Comparison of ENCODE assay signal across 32 cellular contexts in the genomic region with DNA sequence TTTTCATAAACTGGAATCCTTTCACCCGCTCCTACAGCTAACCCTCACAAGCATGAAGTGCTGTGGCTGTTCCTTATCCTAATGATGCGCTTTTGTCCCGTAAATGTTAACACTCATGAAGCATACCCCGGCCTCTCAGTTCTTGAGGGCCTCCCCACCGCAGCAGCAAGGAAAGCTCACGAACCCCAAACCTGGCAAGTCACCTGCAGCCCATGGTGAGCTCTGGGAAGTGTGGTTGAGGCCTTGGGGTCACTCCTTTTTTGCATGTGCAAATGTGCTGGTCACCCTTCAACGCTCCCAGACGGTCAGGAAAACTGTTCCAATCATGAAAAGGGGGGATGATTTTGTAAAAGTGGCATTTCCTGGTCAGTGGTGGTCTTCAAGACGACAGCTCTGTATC.
"Had no signal": no experiment of that assay in that cellular context is flagged by ENCODE, and none has a peak within 500 bp of the region (broad histone marks: within the 10 kb centered on the region; RNA-seq: fewer than 3 reads in every experiment).

No MANE protein-coding gene starts in this region.

- H3K27ac ChIP-seq: body of pancreas, breast epithelium, KMS-11, SJSA1, VCaP had no signal

- H3K36me3 ChIP-seq: breast epithelium, SJSA1 had no signal

- ATAC-seq: activated CD8-positive, alpha-beta memory T cell treated with anti-CD3 and anti-CD28 coated beads, Interleukin-2, amount 10 ng/mL, durations not matched to agents 7 days and 5 days; body of pancreas; Panc1; T-cell had no signal

- H3K36me3 Mint-ChIP-seq: activated CD8-positive, alpha-beta memory T cell treated with anti-CD3 and anti-CD28 coated beads, Interleukin-2, amount 10 ng/mL, durations not matched to agents 7 days and 5 days had no signal

- H3K9me3 ChIP-seq: body of pancreas, breast epithelium, SJSA1, SK-N-SH had no signal

- DNase-seq: activated B cell treated with CpG ODN at 0.5 μM for 24 hours; activated CD4-positive, alpha-beta memory T cell treated with anti-CD3 and anti-CD28 coated beads, Interleukin-2, amount 10 ng/mL, durations not matched to agents 7 days and 5 days; activated CD4-positive, alpha-beta T cell treated with anti-CD3 and anti-CD28 coated beads for 1 hour; activated CD4-positive, alpha-beta T cell treated with anti-CD3 and anti-CD28 coated beads for 48 hours; activated CD8-positive, alpha-beta memory T cell treated with anti-CD3 and anti-CD28 coated beads for 24 hours; activated CD8-positive, alpha-beta memory T cell treated with anti-CD3 and anti-CD28 coated beads, Interleukin-2, amount 10 ng/mL, durations not matched to agents 7 days and 5 days; activated gamma-delta T cell; activated naive CD4-positive, alpha-beta T cell treated with Interleukin-2 at 50 U/mL for 16 hours; activated naive CD8-positive, alpha-beta T cell treated with anti-CD3 and anti-CD28 coated beads, Interleukin-2, amount 10 ng/mL, durations not matched to agents 7 days and 5 days; activated T-cell treated with anti-CD3 and anti-CD28 coated beads, Interleukin-2, amount 50 U/mL, for 24 hours; amygdala; body of pancreas; MM.1S; MV-4-11; NCI-H1092; NCI-H1436 treated with DMSO at 0.1 percent for 48 hours; NCI-H1694 treated with DMSO at 0.1 percent for 48 hours; NCI-H2029; NCI-H345; NCI-H524 treated with DMSO at 0.1 percent for 48 hours; SHP77 treated with DMSO at 0.1 percent for 48 hours; T-cell; T-helper 2 cell; T-helper 9 cell had no signal

- H3K9me3 Mint-ChIP-seq: activated B cell treated with CpG ODN at 0.5 μM for 24 hours; activated CD4-positive, alpha-beta memory T cell treated with anti-CD3 and anti-CD28 coated beads, Interleukin-2, amount 10 ng/mL, durations not matched to agents 7 days and 5 days; activated naive CD4-positive, alpha-beta T cell treated with anti-CD3 and anti-CD28 coated beads, Interleukin-2, amount 50 U/mL, for 24 hours; activated naive CD8-positive, alpha-beta T cell treated with anti-CD3 and anti-CD28 coated beads, Interleukin-2, amount 10 ng/mL, durations not matched to agents 7 days and 5 days; activated T-cell treated with anti-CD3 and anti-CD28 coated beads, Interleukin-2, amount 50 U/mL, for 24 hours; activated T-helper 2 cell treated with anti-CD3 and anti-CD28 coated beads, Interferon-gamma antibody, Interleukin-2, Interleukin-4, amounts not matched to agents 10 μg/mL and 5 μg/mL and 100 μg/mL, durations not matched to agents 14 hours and 24 hours and 36 hours; T-cell had no signal

- H3K4me3 Mint-ChIP-seq: activated B cell treated with CpG ODN at 0.5 μM for 24 hours; activated CD4-positive, alpha-beta memory T cell treated with anti-CD3 and anti-CD28 coated beads, Interleukin-2, amount 10 ng/mL, durations not matched to agents 7 days and 5 days; activated CD8-positive, alpha-beta memory T cell treated with anti-CD3 and anti-CD28 coated beads, Interleukin-2, amount 10 ng/mL, durations not matched to agents 7 days and 5 days; activated naive CD4-positive, alpha-beta T cell treated with anti-CD3 and anti-CD28 coated beads, Interleukin-2, amount 50 U/mL, for 24 hours; activated naive CD8-positive, alpha-beta T cell treated with anti-CD3 and anti-CD28 coated beads, Interleukin-2, amount 10 ng/mL, durations not matched to agents 7 days and 5 days; activated T-cell treated with anti-CD3 and anti-CD28 coated beads, Interleukin-2, amount 50 U/mL, for 24 hours; T-cell had no signal

- H3K27me3 ChIP-seq: body of pancreas, breast epithelium, SJSA1 had no signal

- H3K27me3 Mint-ChIP-seq: activated CD4-positive, alpha-beta memory T cell treated with anti-CD3 and anti-CD28 coated beads, Interleukin-2, amount 10 ng/mL, durations not matched to agents 7 days and 5 days; activated CD8-positive, alpha-beta memory T cell treated with anti-CD3 and anti-CD28 coated beads, Interleukin-2, amount 10 ng/mL, durations not matched to agents 7 days and 5 days; activated naive CD4-positive, alpha-beta T cell treated with anti-CD3 and anti-CD28 coated beads, Interleukin-2, amount 50 U/mL, for 24 hours; activated naive CD8-positive, alpha-beta T cell treated with anti-CD3 and anti-CD28 coated beads, Interleukin-2, amount 10 ng/mL, durations not matched to agents 7 days and 5 days; activated T-cell treated with anti-CD3 and anti-CD28 coated beads, Interleukin-2, amount 50 U/mL, for 24 hours had no signal

- H3K27ac Mint-ChIP-seq: activated B cell treated with CpG ODN at 0.5 μM for 24 hours; activated CD4-positive, alpha-beta memory T cell treated with anti-CD3 and anti-CD28 coated beads, Interleukin-2, amount 10 ng/mL, durations not matched to agents 7 days and 5 days; activated CD8-positive, alpha-beta memory T cell treated with anti-CD3 and anti-CD28 coated beads, Interleukin-2, amount 10 ng/mL, durations not matched to agents 7 days and 5 days; activated naive CD4-positive, alpha-beta T cell treated with anti-CD3 and anti-CD28 coated beads, Interleukin-2, amount 50 U/mL, for 24 hours; activated naive CD8-positive, alpha-beta T cell treated with anti-CD3 and anti-CD28 coated beads, Interleukin-2, amount 10 ng/mL, durations not matched to agents 7 days and 5 days; activated T-cell treated with anti-CD3 and anti-CD28 coated beads, Interleukin-2, amount 50 U/mL, for 24 hours; activated T-helper 2 cell treated with anti-CD3 and anti-CD28 coated beads, Interferon-gamma antibody, Interleukin-2, Interleukin-4, amounts not matched to agents 10 μg/mL and 5 μg/mL and 100 μg/mL, durations not matched to agents 14 hours and 24 hours and 36 hours; T-cell had no signal

- H3K4me1 Mint-ChIP-seq: activated CD4-positive, alpha-beta memory T cell treated with anti-CD3 and anti-CD28 coated beads, Interleukin-2, amount 10 ng/mL, durations not matched to agents 7 days and 5 days; activated CD8-positive, alpha-beta memory T cell treated with anti-CD3 and anti-CD28 coated beads, Interleukin-2, amount 10 ng/mL, durations not matched to agents 7 days and 5 days; activated naive CD4-positive, alpha-beta T cell treated with anti-CD3 and anti-CD28 coated beads, Interleukin-2, amount 50 U/mL, for 24 hours; activated naive CD8-positive, alpha-beta T cell treated with anti-CD3 and anti-CD28 coated beads, Interleukin-2, amount 10 ng/mL, durations not matched to agents 7 days and 5 days had no signal

- H3K4me3 ChIP-seq: body of pancreas, breast epithelium, SJSA1 had no signal

- H3K4me1 ChIP-seq: SJSA1 had no signal
